Comparison of ENCODE assay signal across 22 cellular contexts in genomic region chr5:82984786-82985762, GRCh38.
DNase-seq lines count a peak whose midpoint lies in the region; ATAC-seq, FAIRE-seq and TF ChIP-seq lines count a peak whose summit lies in the region.
"Had no signal": no experiment of that assay in that cellular context is flagged by ENCODE, and none has a peak within 500 bp of the region (broad histone marks: within the 10 kb centered on the region; RNA-seq: fewer than 3 reads in every experiment).

No MANE protein-coding gene starts in this region.

- no peaks in the 10 kb centered on the region for H3K27me3 Mint-ChIP-seq in CD4-positive, alpha-beta T cell

- H3K9me3 ChIP-seq in HUES48 (ENCODE audit: control insufficient read depth, insufficient read depth, low read length) = no peaks in the 10 kb centered on the region
- H3K9me3 ChIP-seq in trophoblast cell (ENCODE audit: insufficient read depth, low read depth, low read length) = no peaks in the 10 kb centered on the region
- no peaks in the 10 kb centered on the region for H3K9me3 ChIP-seq in CD4-positive, alpha-beta T cell (ENCODE audit: control insufficient read depth, low read length)
- no peaks in the 10 kb centered on the region for H3K9me3 ChIP-seq in vagina
- H3K9me3 ChIP-seq: gastrocnemius medialis, neutrophil, sigmoid colon had no signal

- H2AK5ac ChIP-seq in trophoblast cell (ENCODE audit: low read length) = no peak overlapping the region

- H2BK12ac ChIP-seq in trophoblast cell (ENCODE audit: low read length) = no peak overlapping the region

- H3K4me2 ChIP-seq in trophoblast cell (ENCODE audit: low read length) = peak overlapping the region; percentile 12

- H3K9ac ChIP-seq in HUES48 (ENCODE audit: low read depth, low read length) = no peak overlapping the region
- no peak overlapping the region for H3K9ac ChIP-seq in trophoblast cell (ENCODE audit: low read length)

- H3K4me3 ChIP-seq in HUES48 (ENCODE audit: low read depth, low read length) (no peak overlapping the region), trophoblast cell (ENCODE audit: low read depth, low read length) (no peak overlapping the region), vagina (no peak overlapping the region)
- H3K4me3 ChIP-seq: gastrocnemius medialis, sigmoid colon had no signal

- no peaks in the 10 kb centered on the region for H3K36me3 ChIP-seq in HUES48 (ENCODE audit: control insufficient read depth, insufficient read depth, low read length)
- no peaks in the 10 kb centered on the region for H3K36me3 ChIP-seq in trophoblast cell (ENCODE audit: control insufficient read depth in 1 of 2, insufficient read depth in 2 of 2, low read length in 2 of 2)
- H3K36me3 ChIP-seq in vagina = no peaks in the 10 kb centered on the region
- H3K36me3 ChIP-seq: gastrocnemius medialis, neutrophil, sigmoid colon had no signal

- no peak overlapping the region for H3K4me3 Mint-ChIP-seq in CD4-positive, alpha-beta T cell
- H3K4me3 Mint-ChIP-seq: stimulated activated naive B cell treated with anti-CD40 and anti-IgM and Interleukin-4, amounts not matched to agents 10 μg/mL and 1 μg/mL and 100 μg/mL, for 72 hours had no signal

- no peak overlapping the region for H4K8ac ChIP-seq in trophoblast cell (ENCODE audit: low read depth, low read length)

- H2AFZ ChIP-seq in trophoblast cell (ENCODE audit: insufficient read depth, low read length, poor library complexity) = no peak overlapping the region

- H3K27me3 ChIP-seq in HUES48 (ENCODE audit: control insufficient read depth, insufficient read depth, low read length) = no peaks in the 10 kb centered on the region
- H3K27me3 ChIP-seq in trophoblast cell (ENCODE audit: insufficient read depth, low read length) = no peaks in the 10 kb centered on the region
- H3K27me3 ChIP-seq in CD4-positive, alpha-beta T cell (ENCODE audit: control insufficient read depth, insufficient read depth, low read length) = no peaks in the 10 kb centered on the region
- no peaks in the 10 kb centered on the region for H3K27me3 ChIP-seq in vagina
- H3K27me3 ChIP-seq: gastrocnemius medialis, neutrophil, sigmoid colon had no signal

- H3K27ac ChIP-seq in HUES48 (ENCODE audit: low read depth, low read length) (peak overlapping the region; percentile 28), trophoblast cell (ENCODE audit: low read depth, low read length) (peak overlapping the region; percentile 46), vagina (no peak overlapping the region)
- H3K27ac ChIP-seq in CD4-positive, alpha-beta T cell (ENCODE audit: low read depth, low read length) = no peak overlapping the region
- H3K27ac ChIP-seq: gastrocnemius medialis, neutrophil, sigmoid colon, VCaP had no signal

- intact Hi-C loops in CD4-positive, alpha-beta T cell (cut with DNase I, micrococcal nuclease) = no loop called here
- intact Hi-C loops in vagina (cut with DNase I) = no loop called here

- no peaks in the 10 kb centered on the region for H3K36me3 Mint-ChIP-seq in CD4-positive, alpha-beta T cell (ENCODE audit: low read depth)
- H3K36me3 Mint-ChIP-seq: stimulated activated naive B cell treated with anti-CD40 and anti-IgM and Interleukin-4, amounts not matched to agents 10 μg/mL and 1 μg/mL and 100 μg/mL, for 72 hours had no signal

- H3K4me1 ChIP-seq in HUES48 (ENCODE audit: control insufficient read depth, insufficient read depth, low read length) (peaks cover 26% of the 10 kb centered on the region), trophoblast cell (ENCODE audit: control insufficient read depth in 1 of 2, insufficient read depth in 2 of 2, low read length in 2 of 2) (no peaks in the 10 kb centered on the region), vagina (no peaks in the 10 kb centered on the region)
- H3K4me1 ChIP-seq: gastrocnemius medialis, sigmoid colon had no signal

- no peak for TF ChIP-seq CTCF in CD4-positive, alpha-beta T cell (IDR thresholded peaks at IDR 0.05)
- no peak for TF ChIP-seq CTCF in vagina (IDR thresholded peaks at IDR 0.05)

- no peaks in the 10 kb centered on the region for H3K9me3 Mint-ChIP-seq in CD4-positive, alpha-beta T cell

- no peak overlapping the region for H2BK120ac ChIP-seq in trophoblast cell (ENCODE audit: insufficient read depth, low read length, poor library complexity)

- H3K4me1 Mint-ChIP-seq in CD4-positive, alpha-beta T cell (ENCODE audit: low read depth) = no peaks in the 10 kb centered on the region

- POLR2A ChIA-PET in CD4-positive, alpha-beta T cell (lab: Charles Lee) = no interaction called here

- no peak overlapping the region for H3K14ac ChIP-seq in trophoblast cell (ENCODE audit: low read length)

- H3K18ac ChIP-seq in trophoblast cell (ENCODE audit: low read length) = no peak overlapping the region

- peak; percentile 57 for ATAC-seq in GM19397 (IDR thresholded peaks at IDR 0.05; ENCODE audit: unreplicated experiment)
- ATAC-seq in CD4-positive, alpha-beta T cell (ENCODE audit: poor library complexity) = no peak
- ATAC-seq: gastrocnemius medialis; left cardiac atrium; stimulated activated naive B cell treated with anti-CD40 and anti-IgM and Interleukin-4, amounts not matched to agents 10 μg/mL and 1 μg/mL and 100 μg/mL, for 72 hours had no signal

- H3K4ac ChIP-seq in trophoblast cell (ENCODE audit: low read depth, low read length) = no peak overlapping the region

- CTCF ChIA-PET in CD4-positive, alpha-beta T cell (lab: Charles Lee) = no interaction called here

- WGBS in trophoblast cell (ENCODE audit: extremely low coverage, insufficient coverage, insufficient read length) = no CpG with 5 or more reads among the region's 10 CpGs

- no peak overlapping the region for H2BK5ac ChIP-seq in trophoblast cell (ENCODE audit: low read depth, low read length, poor library complexity)

- no peak for TF ChIP-seq POLR2A in vagina (IDR thresholded peaks at IDR 0.05)

- no peak overlapping the region for H3K27ac Mint-ChIP-seq in CD4-positive, alpha-beta T cell
- H3K27ac Mint-ChIP-seq: stimulated activated naive B cell treated with anti-CD40 and anti-IgM and Interleukin-4, amounts not matched to agents 10 μg/mL and 1 μg/mL and 100 μg/mL, for 72 hours had no signal

- no peak for DNase-seq in trophoblast cell
- no peak for DNase-seq in CD4-positive, alpha-beta T cell
- DNase-seq in SIG-M5 treated with dmso at 0.1 percent for 504 hours (lab: John Stamatoyannopoulos, UW; ENCODE audit: unreplicated experiment) = no peak
- no peak for DNase-seq in vagina (ENCODE audit: extremely low spot score in 2 of 2)
- DNase-seq: activated CD4-positive, alpha-beta T cell treated with anti-CD3 and anti-CD28 coated beads, Interleukin-2, amount 50 U/mL, for 4 hours; amniotic stem cell; DND-41; gastrocnemius medialis; HCEC 1CT; left cardiac atrium; midbrain; NCI-H2107; NCI-H748 treated with DMSO at 0.1 percent for 48 hours; SHP77; sigmoid colon; stimulated activated naive B cell treated with anti-CD40 and anti-IgM and Interleukin-4, amounts not matched to agents 10 μg/mL and 1 μg/mL and 100 μg/mL, for 72 hours had no signal

- H3K23ac ChIP-seq in trophoblast cell (ENCODE audit: low read length) = no peak overlapping the region

- H4K12ac ChIP-seq in trophoblast cell (ENCODE audit: low read depth, low read length) = no peak overlapping the region

- FAIRE-seq in endometrium (lab: Jason Lieb, UNC) = peak; percentile 93
- FAIRE-seq: GM18507 had no signal

- no peak overlapping the region for H4K91ac ChIP-seq in trophoblast cell (ENCODE audit: low read depth, low read length)

- no peaks in the 10 kb centered on the region for H3K79me2 ChIP-seq in trophoblast cell (ENCODE audit: control insufficient read depth, insufficient read depth, low read length, poor library complexity)

- H3K79me1 ChIP-seq in trophoblast cell (ENCODE audit: low read length) = no peaks in the 10 kb centered on the region

Comparison
In these comparisons a context has a peak if more than half of its experiments do, and no peak if none do; other contexts are left out.
1. H3K27ac ChIP-seq: peak in HUES48 (single experiment) and trophoblast cell (single experiment); none in CD4-positive, alpha-beta T cell (single experiment) and vagina (single experiment).